1 cellular context compared by ENCODE assay signal in genomic region chr3:88041005-88041404, GRCh38.
TF ChIP-seq lines count a peak whose summit lies in the region.

No MANE protein-coding gene starts in this region.

TF ChIP-seq in WTC11, 78 proteins besides CTCF, POLR2A, EP300 and RAD21 (continued from another document):
- no peak for TF ChIP-seq ATF2 (CRISPR knock-in tag; IDR thresholded peaks at IDR 0.05; ENCODE audit: borderline replicate concordance, low read depth)
- TF ChIP-seq TP53 (CRISPR knock-in tag; IDR thresholded peaks at IDR 0.05), result no peak
- no peak for TF ChIP-seq ZNF416 (CRISPR knock-in tag; IDR thresholded peaks at IDR 0.05)
- TF ChIP-seq ELF4 (CRISPR knock-in tag; IDR thresholded peaks at IDR 0.05; ENCODE audit: low read depth), result no peak
- no peak for TF ChIP-seq ZNF281 (CRISPR knock-in tag; IDR thresholded peaks at IDR 0.05)
- TF ChIP-seq ZNF121 (CRISPR knock-in tag; IDR thresholded peaks at IDR 0.05), result no peak
- TF ChIP-seq GABPB1 (CRISPR knock-in tag; IDR thresholded peaks at IDR 0.05), result no peak
- TF ChIP-seq E2F4 (CRISPR knock-in tag; IDR thresholded peaks at IDR 0.05; ENCODE audit: borderline replicate concordance, low read depth), result no peak
- no peak for TF ChIP-seq ZBTB43 (CRISPR knock-in tag; IDR thresholded peaks at IDR 0.05)
- no peak for TF ChIP-seq JAZF1 (CRISPR knock-in tag; IDR thresholded peaks at IDR 0.05)
